ENCODE assay signal across 27 cellular contexts in genomic region chr4:137700751-137701150, GRCh38.
DNase-seq lines count a peak whose midpoint lies in the region; ATAC-seq, FAIRE-seq and TF ChIP-seq lines count a peak whose summit lies in the region.
"Had no signal": no experiment of that assay in that cellular context is flagged by ENCODE, and none has a peak within 500 bp of the region (broad histone marks: within the 10 kb centered on the region; RNA-seq: fewer than 3 reads in every experiment).

No MANE protein-coding gene starts in this region.

- H2AFZ ChIP-seq in HepG2 (ENCODE audit: low read length): no peak overlapping the region

- H3K4me3 Mint-ChIP-seq in nephron: no peak overlapping the region
- H3K4me3 Mint-ChIP-seq: activated B cell treated with CpG ODN at 0.5 μM for 24 hours; activated CD8-positive, alpha-beta memory T cell treated with anti-CD3 and anti-CD28 coated beads, Interleukin-2, amount 10 ng/mL, durations not matched to agents 7 days and 5 days; activated naive CD8-positive, alpha-beta T cell treated with anti-CD3 and anti-CD28 coated beads, Interleukin-2, amount 50 U/mL, for 24 hours; memory B cell had no signal

- POLR2A ChIA-PET in HepG2 (lab: Yijun Ruan, JAX): no interaction called here

- no peaks in the 10 kb centered on the region for H3K9me3 ChIP-seq in right lobe of liver
- H3K9me3 ChIP-seq in HepG2 (ENCODE audit: low read length): no peaks in the 10 kb centered on the region
- H3K9me3 ChIP-seq: neutrophil, Peyer's patch, thyroid gland had no signal

- H3K27ac Mint-ChIP-seq in nephron: peak overlapping the region; percentile 54 to 97 (median 79)
- H3K27ac Mint-ChIP-seq: activated B cell treated with CpG ODN at 0.5 μM for 24 hours; activated CD8-positive, alpha-beta memory T cell treated with anti-CD3 and anti-CD28 coated beads, Interleukin-2, amount 10 ng/mL, durations not matched to agents 7 days and 5 days; activated naive CD8-positive, alpha-beta T cell treated with anti-CD3 and anti-CD28 coated beads, Interleukin-2, amount 50 U/mL, for 24 hours; brain; memory B cell; progenitor cell of endocrine pancreas had no signal

- TF ChIP-seq EP300 in HepG2 (IDR thresholded peaks at IDR 0.05; ENCODE audit: low read depth in 2 of 2, low read length in 2 of 2) (no peak), HepG2 (CRISPR knock-in tag; IDR thresholded peaks at IDR 0.05; ENCODE audit: borderline replicate concordance) (no peak)

- no TSS peak for BruUV-seq in HepG2 (replicated peaks; lab: Mats Ljungman, UMichigan)

- H4K20me1 ChIP-seq in HepG2 (ENCODE audit: insufficient read depth, low read length): no peaks in the 10 kb centered on the region

- H3K9ac ChIP-seq in HepG2 (ENCODE audit: insufficient read depth, low read depth, low read length): no peak overlapping the region

- peaks cover 14% of the 10 kb centered on the region for H3K9me3 Mint-ChIP-seq in nephron
- H3K9me3 Mint-ChIP-seq: activated B cell treated with CpG ODN at 0.5 μM for 24 hours had no signal

- 55% methylated on average over 4 of the region's 4 CpGs for WGBS in right lobe of liver (ENCODE audit: insufficient coverage, low coverage, low lambda C conversion rate, missing lambda C conversion rate)
- 23% methylated on average over 4 of the region's 4 CpGs for WGBS in HepG2 (ENCODE audit: low lambda C conversion rate)
- 84 to 85% methylated on average over 4 of the region's 4 CpGs for whole genome bisulfite sequencing in lower leg skin, 2 donors

- ATAC-seq in right lobe of liver: peak; percentile 29 to 63 (median 45)
- no peak for ATAC-seq in HepG2
- ATAC-seq in HG03095 (IDR thresholded peaks at IDR 0.05; ENCODE audit: unreplicated experiment): no peak
- ATAC-seq in HG03442 (IDR thresholded peaks at IDR 0.05; ENCODE audit: unreplicated experiment): no peak
- ATAC-seq: activated CD8-positive, alpha-beta memory T cell treated with anti-CD3 and anti-CD28 coated beads, Interleukin-2, amount 10 ng/mL, durations not matched to agents 7 days and 5 days; activated naive CD8-positive, alpha-beta T cell treated with anti-CD3 and anti-CD28 coated beads, Interleukin-2, amount 50 U/mL, for 24 hours; stimulated activated naive CD8-positive, alpha-beta T cell treated with anti-CD3 and anti-CD28 coated beads, Interleukin-15, Interleukin-2, amounts not matched to agents 100 U/mL and 50 U/mL, for 24 hours had no signal

- TF ChIP-seq CTCF in right lobe of liver (IDR thresholded peaks at IDR 0.05) (no peak), HepG2 (CRISPR knock-in tag; IDR thresholded peaks at IDR 0.05) (no peak), choroid plexus epithelial cell (conservative IDR thresholded peaks at IDR 0.05; ENCODE audit: low read depth, low read length) (no peak), nephron (IDR thresholded peaks at IDR 0.05; ENCODE audit: unreplicated experiment in 3 of 3) (no peak), lower leg skin (IDR thresholded peaks at IDR 0.05) (no peak)

- H3K79me2 ChIP-seq in HepG2 (ENCODE audit: insufficient read depth, low read length): no peaks in the 10 kb centered on the region

- FAIRE-seq in HepG2 (lab: Jason Lieb, UNC): no peak
- FAIRE-seq: GM18507 had no signal

- no peak for TF ChIP-seq RAD21 in HepG2 (CRISPR knock-in tag; IDR thresholded peaks at IDR 0.05)

- in situ Hi-C loops in HepG2 (cut with HindIII; ENCODE audit: extremely low pct_ligation_motif_present, low pct_unique_long_range_greater_than_20kb): no loop called here

- no peaks in the 10 kb centered on the region for H3K36me3 Mint-ChIP-seq in nephron (ENCODE audit: low read depth)
- H3K36me3 Mint-ChIP-seq: activated CD8-positive, alpha-beta memory T cell treated with anti-CD3 and anti-CD28 coated beads, Interleukin-2, amount 10 ng/mL, durations not matched to agents 7 days and 5 days; memory B cell had no signal

- DNase-seq in right lobe of liver (no peak), HepG2 (ENCODE audit: low spot score) (no peak), choroid plexus epithelial cell (ENCODE audit: low read depth) (peak; percentile 13), 8988T (no peak), lower leg skin (ENCODE audit: low spot score in 2 of 2) (no peak)
- DNase-seq: ACHN; activated B cell treated with CpG ODN at 0.5 μM for 24 hours; activated CD8-positive, alpha-beta memory T cell treated with anti-CD3 and anti-CD28 coated beads, Interleukin-2, amount 10 ng/mL, durations not matched to agents 7 days and 5 days; activated naive CD8-positive, alpha-beta T cell treated with anti-CD3 and anti-CD28 coated beads, Interleukin-2, amount 50 U/mL, for 24 hours; activated T-cell treated with anti-CD3 and anti-CD28 coated beads, Interleukin-2, amount 50 U/mL, for 48 hours; DMS79 treated with DMSO at 0.1 percent for 48 hours; effector CD4-positive, alpha-beta T cell; NCI-H2029 treated with DMSO at 0.1 percent for 48 hours; NCI-H2227 treated with DMSO at 0.1 percent for 48 hours; NCI-H748 treated with DMSO at 0.1 percent for 48 hours; Peyer's patch; SIG-M5; stimulated activated naive CD8-positive, alpha-beta T cell treated with anti-CD3 and anti-CD28 coated beads, Interleukin-15, Interleukin-2, amounts not matched to agents 100 U/mL and 50 U/mL, for 24 hours; thyroid gland had no signal

- CTCF ChIA-PET in HepG2 (lab: Yijun Ruan, JAX; ENCODE audit: low intra/inter-chr PET ratio, low total read pairs): no interaction called here

- H3K4me1 ChIP-seq in right lobe of liver: no peaks in the 10 kb centered on the region
- no peaks in the 10 kb centered on the region for H3K4me1 ChIP-seq in HepG2 (ENCODE audit: insufficient read depth, low read length)
- H3K4me1 ChIP-seq: Peyer's patch had no signal

- no peaks in the 10 kb centered on the region for H3K36me3 ChIP-seq in right lobe of liver
- no peaks in the 10 kb centered on the region for H3K36me3 ChIP-seq in HepG2 (replicated peaks in 1 of 2; ENCODE audit: control insufficient read depth in 1 of 2, insufficient read depth in 2 of 2, low read length in 2 of 2)
- H3K36me3 ChIP-seq: neutrophil, Peyer's patch, thyroid gland had no signal

- no peaks in the 10 kb centered on the region for H3K27me3 Mint-ChIP-seq in nephron (ENCODE audit: low read depth)
- H3K27me3 Mint-ChIP-seq: activated B cell treated with CpG ODN at 0.5 μM for 24 hours; activated CD8-positive, alpha-beta memory T cell treated with anti-CD3 and anti-CD28 coated beads, Interleukin-2, amount 10 ng/mL, durations not matched to agents 7 days and 5 days; activated naive CD8-positive, alpha-beta T cell treated with anti-CD3 and anti-CD28 coated beads, Interleukin-2, amount 50 U/mL, for 24 hours; brain; memory B cell; progenitor cell of endocrine pancreas had no signal

- intact Hi-C loops in right lobe of liver (cut with DNase I) (no loop called here), HepG2 (cut with micrococcal nuclease; ENCODE audit: unreplicated experiment) (no loop called here), lower leg skin (cut with DNase I; ENCODE audit: low total_unique reads) (no loop called here)

- H3K4me3 ChIP-seq in right lobe of liver: no peak overlapping the region
- no peak overlapping the region for H3K4me3 ChIP-seq in HepG2 (replicated peaks in 1 of 3; ENCODE audit: insufficient read depth in 1 of 3, low read depth in 2 of 3, low read length in 3 of 3)
- no peak overlapping the region for H3K4me3 ChIP-seq in choroid plexus epithelial cell (ENCODE audit: low read depth, low read length)
- H3K4me3 ChIP-seq in lower leg skin (ENCODE audit: low read depth, poor library complexity, severe bottlenecking): no peak overlapping the region
- H3K4me3 ChIP-seq: Peyer's patch, thyroid gland had no signal

- H3K27ac ChIP-seq in right lobe of liver (no peak overlapping the region), HepG2 (ENCODE audit: extremely low read length, insufficient read depth, low read length) (no peak overlapping the region)
- H3K27ac ChIP-seq: neutrophil, Peyer's patch, thyroid gland had no signal

- TF ChIP-seq POLR2A in right lobe of liver (IDR thresholded peaks at IDR 0.05): no peak
- no peak for TF ChIP-seq POLR2A in HepG2 (IDR thresholded peaks at IDR 0.05; ENCODE audit: insufficient read depth in 1 of 2, low read depth in 2 of 2, low read length in 2 of 2)
- TF ChIP-seq POLR2A in lower leg skin (IDR thresholded peaks at IDR 0.05): no peak

- H3K27me3 ChIP-seq in right lobe of liver (no peaks in the 10 kb centered on the region), HepG2 (ENCODE audit: control insufficient read depth in 1 of 2, insufficient read depth in 2 of 2, low read length in 2 of 2) (no peaks in the 10 kb centered on the region)
- H3K27me3 ChIP-seq: neutrophil, Peyer's patch, thyroid gland had no signal

- no peak overlapping the region for H3K4me2 ChIP-seq in HepG2 (ENCODE audit: low read depth, low read length)

- H3K4me1 Mint-ChIP-seq in nephron: peaks cover 34% of the 10 kb centered on the region
- H3K4me1 Mint-ChIP-seq: activated B cell treated with CpG ODN at 0.5 μM for 24 hours; activated CD8-positive, alpha-beta memory T cell treated with anti-CD3 and anti-CD28 coated beads, Interleukin-2, amount 10 ng/mL, durations not matched to agents 7 days and 5 days; activated naive CD8-positive, alpha-beta T cell treated with anti-CD3 and anti-CD28 coated beads, Interleukin-2, amount 50 U/mL, for 24 hours; memory B cell had no signal

TF ChIP-seq in HepG2, 621 proteins besides CTCF, POLR2A, EP300 and RAD21:
- TF ChIP-seq CCDC6 (CRISPR knock-in tag; IDR thresholded peaks at IDR 0.05): no peak
- TF ChIP-seq HCFC1 (IDR thresholded peaks at IDR 0.05; ENCODE audit: low read depth, low read length): no peak
- TF ChIP-seq KLF13 (CRISPR knock-in tag; IDR thresholded peaks at IDR 0.05): no peak
- no peak for TF ChIP-seq RFX5 (IDR thresholded peaks at IDR 0.05; ENCODE audit: low read depth, low read length)
- no peak for TF ChIP-seq ZNF230 (CRISPR knock-in tag; IDR thresholded peaks at IDR 0.05)
- no peak for TF ChIP-seq RARG (CRISPR knock-in tag; IDR thresholded peaks at IDR 0.05; ENCODE audit: low read depth)
- TF ChIP-seq ATF6 (CRISPR knock-in tag; conservative IDR thresholded peaks at IDR 0.05): no peak

Comparison
In these comparisons a context has a peak if more than half of its experiments do, and no peak if none do; other contexts are left out.
1. ATAC-seq: peak in right lobe of liver (4 of 4); none in HepG2 (single experiment), HG03095 (single experiment) and HG03442 (single experiment).